In the genomic region with DNA sequence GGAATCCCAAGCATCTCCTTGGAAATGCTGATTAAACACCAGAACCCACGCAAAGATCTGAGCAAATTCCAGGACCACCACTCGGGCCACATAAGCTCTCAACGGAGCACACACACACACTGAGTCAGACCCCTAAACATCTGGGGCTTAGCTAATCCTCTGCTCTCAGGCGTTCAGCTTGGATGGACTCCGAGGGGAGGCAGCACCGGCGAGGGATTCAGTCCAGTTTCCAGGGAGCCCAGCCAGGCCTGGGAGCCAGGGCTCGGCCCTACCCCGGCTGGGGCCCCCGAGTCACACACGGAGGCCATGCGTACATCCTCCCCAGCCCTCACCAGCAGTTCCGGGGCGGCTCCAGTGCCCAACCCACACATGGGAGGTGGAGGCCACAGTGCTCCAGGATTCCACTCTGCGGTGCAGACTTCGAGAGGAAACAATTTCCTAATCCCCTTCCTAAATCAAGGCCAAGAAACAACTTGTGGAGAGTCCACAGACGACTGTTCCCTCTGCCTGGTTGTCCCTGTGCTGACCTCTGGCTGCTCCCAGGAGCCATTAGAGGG, we compare ENCODE assay signal across 9 cellular contexts.
DNase-seq lines count a peak whose midpoint lies in the region; ATAC-seq, FAIRE-seq and TF ChIP-seq lines count a peak whose summit lies in the region.
"Had no signal": no experiment of that assay in that cellular context is flagged by ENCODE, and none has a peak within 500 bp of the region (broad histone marks: within the 10 kb centered on the region; RNA-seq: fewer than 3 reads in every experiment).

No MANE protein-coding gene starts in this region.

- H3K4me3 ChIP-seq in Loucy (ENCODE audit: low read length, poor library complexity, severe bottlenecking) (no peak overlapping the region), endodermal cell (ENCODE audit: low read length) (no peak overlapping the region), transverse colon (no peak overlapping the region)

- H4K20me1 ChIP-seq in Loucy (ENCODE audit: insufficient read depth, low read length, poor library complexity, severe bottlenecking): no peaks in the 10 kb centered on the region

- no peak for TF ChIP-seq CTCF in Loucy (conservative IDR thresholded peaks at IDR 0.05; ENCODE audit: low read length)
- no peak for TF ChIP-seq CTCF in endodermal cell (conservative IDR thresholded peaks at IDR 0.05)
- TF ChIP-seq CTCF in mesothelial cell of epicardium (IDR thresholded peaks at IDR 0.05; ENCODE audit: unreplicated experiment): no peak
- no peak for TF ChIP-seq CTCF in transverse colon (IDR thresholded peaks at IDR 0.05)

- DNase-seq in endodermal cell (peak; percentile 69), mesothelial cell of epicardium (ENCODE audit: low spot score in 2 of 2, unreplicated experiment in 2 of 2) (peak; percentile 49 to 75), transverse colon (peak; percentile 59), GM19239 (ENCODE audit: insufficient read length, low spot score) (no peak), NCI-H2029 (lab: John Stamatoyannopoulos, UW) (no peak)
- DNase-seq in activated naive CD4-positive, alpha-beta T cell treated with anti-CD3 and anti-CD28 coated beads, Interleukin-2, amount 50 U/mL, for 72 hours (ENCODE audit: low spot score in 2 of 2): no peak
- DNase-seq: stimulated activated naive B cell treated with anti-CD40 and anti-IgM and Interleukin-4, amounts not matched to agents 10 μg/mL and 1 μg/mL and 100 μg/mL, for 72 hours had no signal

- H3K36me3 ChIP-seq in Loucy (ENCODE audit: insufficient read depth, low read length) (no peaks in the 10 kb centered on the region), endodermal cell (ENCODE audit: control insufficient read depth, insufficient read depth, low read length) (no peaks in the 10 kb centered on the region), transverse colon (no peaks in the 10 kb centered on the region)

- H3K27me3 ChIP-seq in Loucy (ENCODE audit: insufficient read depth, low read length, poor library complexity, severe bottlenecking) (no peaks in the 10 kb centered on the region), endodermal cell (ENCODE audit: control insufficient read depth, insufficient read depth, low read length, poor library complexity, severe bottlenecking) (no peaks in the 10 kb centered on the region), transverse colon (no peaks in the 10 kb centered on the region)

- H3K9me3 Mint-ChIP-seq in endodermal cell (no peaks in the 10 kb centered on the region), mesothelial cell of epicardium (no peaks in the 10 kb centered on the region)
- H3K9me3 Mint-ChIP-seq in activated naive CD4-positive, alpha-beta T cell treated with anti-CD3 and anti-CD28 coated beads, Interleukin-2, amount 50 U/mL, for 72 hours: peaks cover 5% of the 10 kb centered on the region in 2 donors

- H3K9ac ChIP-seq in Loucy (ENCODE audit: low read depth, low read length, poor library complexity, severe bottlenecking) (peak overlapping the region; percentile 31), endodermal cell (ENCODE audit: extremely low read depth, low read length, poor library complexity, severe bottlenecking) (no peak overlapping the region)

- H3K79me2 ChIP-seq in Loucy (ENCODE audit: insufficient read depth, low read length): peaks cover 95% of the 10 kb centered on the region

- no peak overlapping the region for H3K4me3 Mint-ChIP-seq in endodermal cell
- peak overlapping the region; percentile 47 for H3K4me3 Mint-ChIP-seq in mesothelial cell of epicardium
- H3K4me3 Mint-ChIP-seq: stimulated activated naive B cell treated with anti-CD40 and anti-IgM and Interleukin-4, amounts not matched to agents 10 μg/mL and 1 μg/mL and 100 μg/mL, for 72 hours had no signal

- peaks cover 2% of the 10 kb centered on the region; the same call in 1 of the 2 replicates for H3F3A ChIP-seq in Loucy (ENCODE audit: low read depth)

- TF ChIP-seq POLR2A in transverse colon (IDR thresholded peaks at IDR 0.05): no peak

- H3K9me3 ChIP-seq in Loucy (ENCODE audit: insufficient read depth, low read depth, low read length) (no peaks in the 10 kb centered on the region), endodermal cell (ENCODE audit: control insufficient read depth, low read length) (no peaks in the 10 kb centered on the region), transverse colon (no peaks in the 10 kb centered on the region)

- ATAC-seq in activated naive CD4-positive, alpha-beta T cell treated with anti-CD3 and anti-CD28 coated beads, Interleukin-2, amount 50 U/mL, for 72 hours: no peak
- ATAC-seq in HG02798 (IDR thresholded peaks at IDR 0.05; ENCODE audit: poor library complexity, unreplicated experiment): no peak

- no peaks in the 10 kb centered on the region for H3K36me3 Mint-ChIP-seq in endodermal cell (ENCODE audit: low read depth)
- no peaks in the 10 kb centered on the region for H3K36me3 Mint-ChIP-seq in mesothelial cell of epicardium
- H3K36me3 Mint-ChIP-seq in activated naive CD4-positive, alpha-beta T cell treated with anti-CD3 and anti-CD28 coated beads, Interleukin-2, amount 50 U/mL, for 72 hours: no peaks in the 10 kb centered on the region
- H3K36me3 Mint-ChIP-seq: stimulated activated naive B cell treated with anti-CD40 and anti-IgM and Interleukin-4, amounts not matched to agents 10 μg/mL and 1 μg/mL and 100 μg/mL, for 72 hours had no signal

- peaks cover 21% of the 10 kb centered on the region for H3K4me1 Mint-ChIP-seq in endodermal cell
- H3K4me1 Mint-ChIP-seq in mesothelial cell of epicardium: peaks cover 53% of the 10 kb centered on the region

- intact Hi-C loops in transverse colon (cut with DNase I; ENCODE audit: low total_unique reads): no loop called here

- H3K27ac ChIP-seq in endodermal cell (ENCODE audit: low read depth, low read length) (no peak overlapping the region), transverse colon (peak overlapping the region; percentile 68 to 82 (median 76))

- in situ Hi-C loops in transverse colon (cut with MboI; ENCODE audit: low pct_ligation_motif_present in 1 of 4, low pct_unique_long_range_greater_than_20kb in 1 of 4, low sequenced_read_pairs in 3 of 4): no loop called here

- no peak overlapping the region for H2AFZ ChIP-seq in Loucy (ENCODE audit: low read length)

- TF ChIP-seq EP300 in transverse colon (IDR thresholded peaks at IDR 0.05; ENCODE audit: low read depth): no peak

- H3K27me3 Mint-ChIP-seq in endodermal cell (ENCODE audit: insufficient read depth) (no peaks in the 10 kb centered on the region), mesothelial cell of epicardium (ENCODE audit: low read depth) (no peaks in the 10 kb centered on the region)
- H3K27me3 Mint-ChIP-seq: stimulated activated naive B cell treated with anti-CD40 and anti-IgM and Interleukin-4, amounts not matched to agents 10 μg/mL and 1 μg/mL and 100 μg/mL, for 72 hours had no signal

- 74 to 77% methylated on average over 5 to 17 of the region's 17 CpGs for WGBS in endodermal cell (ENCODE audit: insufficient coverage in 1 of 2, insufficient read length in 1 of 2), 2 experiments
- 55% methylated on average over 6 of the region's 17 CpGs; no CpG with 5 or more reads in 1 of the 2 donors for WGBS in transverse colon (ENCODE audit: low coverage in 1 of 2), 2 donors

- H3K4me2 ChIP-seq in Loucy (ENCODE audit: low read depth, low read length, poor library complexity, severe bottlenecking): peak overlapping the region; percentile 35

- no peak for FAIRE-seq in GM19239 (lab: Jason Lieb, UNC)

- no peaks in the 10 kb centered on the region for H3K9me2 ChIP-seq in Loucy (replicated peaks; ENCODE audit: low read depth, low read length)

- H3K4me1 ChIP-seq in Loucy (ENCODE audit: insufficient read depth, low read length, poor library complexity, severe bottlenecking) (peaks cover 58% of the 10 kb centered on the region), endodermal cell (ENCODE audit: control insufficient read depth, insufficient read depth, low read length) (peaks cover 15% of the 10 kb centered on the region), transverse colon (peaks cover 0 to 11% (median 8%) of the 10 kb centered on the region in 4 donors)

- peak overlapping the region; percentile 91 for H3K27ac Mint-ChIP-seq in endodermal cell
- H3K27ac Mint-ChIP-seq in mesothelial cell of epicardium: peak overlapping the region; percentile 81
- H3K27ac Mint-ChIP-seq in activated naive CD4-positive, alpha-beta T cell treated with anti-CD3 and anti-CD28 coated beads, Interleukin-2, amount 50 U/mL, for 72 hours: no peak overlapping the region

Comparison
In these comparisons a context has a peak if more than half of its experiments do, and no peak if none do; other contexts are left out.
1. DNase-seq: peak in endodermal cell (single experiment), mesothelial cell of epicardium (2 of 2) and transverse colon (single experiment); none in GM19239 (single experiment), activated naive CD4-positive, alpha-beta T cell treated with anti-CD3 and anti-CD28 coated beads, Interleukin-2, amount 50 U/mL, for 72 hours (0 of 2) and NCI-H2029 (single experiment).
2. H3K27ac Mint-ChIP-seq: peak in endodermal cell (single experiment) and mesothelial cell of epicardium (single experiment); none in activated naive CD4-positive, alpha-beta T cell treated with anti-CD3 and anti-CD28 coated beads, Interleukin-2, amount 50 U/mL, for 72 hours (0 of 2).